In genomic region chr12:97299867-97300266, GRCh38 we compare ENCODE assay signal across 1 cellular context.
TF ChIP-seq lines count a peak whose summit lies in the region.

No MANE protein-coding gene starts in this region.

TF ChIP-seq in HepG2, 621 proteins besides CTCF, POLR2A, EP300 and RAD21 (continued from another document and continues in another):
- peak; percentile 53; the same call in 1 of the 2 replicates for TF ChIP-seq ARID5B (CRISPR knock-in tag; IDR thresholded peaks at IDR 0.05)
- TF ChIP-seq TFAP4 (IDR thresholded peaks at IDR 0.05; ENCODE audit: borderline replicate concordance, low read depth), result peak; percentile 43; the same call in 1 of the 2 replicates
- TF ChIP-seq SIX1 (CRISPR knock-in tag; IDR thresholded peaks at IDR 0.05; ENCODE audit: borderline replicate concordance), result peak; percentile 86
- TF ChIP-seq FOXP1 (IDR thresholded peaks at IDR 0.05), result no peak
- TF ChIP-seq FOXP1 (CRISPR knock-in tag; IDR thresholded peaks at IDR 0.05), result peak; percentile 54; the same call in 1 of the 2 replicates
- no peak for TF ChIP-seq ZSCAN12 (CRISPR knock-in tag; IDR thresholded peaks at IDR 0.05)
- 0 out of 2 replicates have a peak, but pooled peaks have one; percentile 16 for TF ChIP-seq RERE (CRISPR knock-in tag; IDR thresholded peaks at IDR 0.05; ENCODE audit: low read depth)
- no peak for TF ChIP-seq AKNA (CRISPR knock-in tag; IDR thresholded peaks at IDR 0.05; ENCODE audit: borderline replicate concordance)
- TF ChIP-seq ZSCAN22 (CRISPR knock-in tag; IDR thresholded peaks at IDR 0.05), result no peak
- peak; percentile 80; the same call in 1 of the 2 replicates for TF ChIP-seq FOXJ3 (CRISPR knock-in tag; IDR thresholded peaks at IDR 0.05; ENCODE audit: borderline replicate concordance)
- 0 out of 2 replicates have a peak, but pooled peaks have one; percentile 33 for TF ChIP-seq SKIL (CRISPR knock-in tag; IDR thresholded peaks at IDR 0.05; ENCODE audit: borderline replicate concordance)
- TF ChIP-seq ZNF790 (CRISPR knock-in tag; IDR thresholded peaks at IDR 0.05; ENCODE audit: borderline replicate concordance), result no peak
- 0 out of 2 replicates have a peak, but pooled peaks have one; percentile 12 for TF ChIP-seq RXRB (CRISPR knock-in tag; IDR thresholded peaks at IDR 0.05; ENCODE audit: borderline replicate concordance)
- TF ChIP-seq ZNF337 (CRISPR knock-in tag; IDR thresholded peaks at IDR 0.05; ENCODE audit: borderline replicate concordance, low read depth), result no peak
- TF ChIP-seq THRA (CRISPR knock-in tag; IDR thresholded peaks at IDR 0.05; ENCODE audit: borderline replicate concordance), result peak; percentile 15; the same call in 1 of the 2 replicates
- TF ChIP-seq MED13 (CRISPR knock-in tag; IDR thresholded peaks at IDR 0.05), result no peak
- no peak for TF ChIP-seq ZNF138 (CRISPR knock-in tag; IDR thresholded peaks at IDR 0.05; ENCODE audit: low read depth)
- peak; percentile 32; the same call in 1 of the 2 replicates for TF ChIP-seq FOXK1 (CRISPR knock-in tag; IDR thresholded peaks at IDR 0.05; ENCODE audit: borderline replicate concordance, low read depth)
- peak; percentile 34; the same call in 1 of the 2 replicates for TF ChIP-seq ZNF609 (CRISPR knock-in tag; IDR thresholded peaks at IDR 0.05; ENCODE audit: borderline replicate concordance)
- no peak for TF ChIP-seq ZNF883 (CRISPR knock-in tag; IDR thresholded peaks at IDR 0.05; ENCODE audit: not compliant biosample characterization)
- TF ChIP-seq ZNF547 (CRISPR knock-in tag; IDR thresholded peaks at IDR 0.05), result no peak
- TF ChIP-seq ZNF552 (CRISPR knock-in tag; IDR thresholded peaks at IDR 0.05; ENCODE audit: borderline replicate concordance), result no peak
- peak; percentile 48; the same call in 1 of the 2 replicates for TF ChIP-seq REPIN1 (CRISPR knock-in tag; IDR thresholded peaks at IDR 0.05; ENCODE audit: borderline replicate concordance, low read depth)
- no peak for TF ChIP-seq ZNF891 (CRISPR knock-in tag; IDR thresholded peaks at IDR 0.05)
